In the genomic region with DNA sequence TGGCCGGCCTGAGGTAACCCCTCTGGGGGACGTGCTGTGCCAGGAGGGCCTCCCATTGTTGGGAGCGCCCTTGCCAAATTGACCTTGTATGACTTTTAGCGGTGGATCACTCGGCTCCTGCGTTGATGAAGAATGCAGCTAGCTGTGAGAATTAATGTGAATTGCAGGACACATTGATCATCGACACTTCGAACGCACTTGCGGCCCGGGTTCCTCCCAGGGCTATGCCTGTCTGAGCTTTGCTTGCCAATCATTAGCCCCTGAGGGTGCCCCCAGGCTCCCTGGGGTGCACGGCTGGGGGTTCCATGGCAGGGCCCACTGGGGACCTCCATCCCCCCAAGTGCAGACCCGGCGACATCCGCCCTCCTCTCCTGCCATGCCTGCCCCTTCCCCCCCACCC, we compare ENCODE assay signal across 18 cellular contexts.
"Had no signal": no experiment of that assay in that cellular context is flagged by ENCODE, and none has a peak within 500 bp of the region (broad histone marks: within the 10 kb centered on the region; RNA-seq: fewer than 3 reads in every experiment).

No MANE protein-coding gene starts in this region.

- H3K4me1 Mint-ChIP-seq: activated CD4-positive, alpha-beta memory T cell treated with anti-CD3 and anti-CD28 coated beads, Interleukin-2, amount 10 ng/mL, durations not matched to agents 7 days and 5 days; activated CD4-positive, alpha-beta T cell treated with anti-CD3 and anti-CD28 coated beads for 36 hours; activated naive CD8-positive, alpha-beta T cell treated with anti-CD3 and anti-CD28 coated beads, Interleukin-2, amount 50 U/mL, for 24 hours; activated T-helper 17 cell treated with anti-CD3 and anti-CD28 coated beads, Interleukin-2, amount 50 U/mL, for 72 hours had no signal

- DNase-seq: activated CD4-positive, alpha-beta memory T cell treated with anti-CD3 and anti-CD28 coated beads, Interleukin-2, amount 10 ng/mL, durations not matched to agents 7 days and 5 days; activated CD4-positive, alpha-beta T cell treated with anti-CD3 and anti-CD28 coated beads for 36 hours; activated naive CD4-positive, alpha-beta T cell treated with anti-CD3 and anti-CD28 coated beads for 36 hours; activated naive CD8-positive, alpha-beta T cell treated with anti-CD3 and anti-CD28 coated beads, Interleukin-2, amount 50 U/mL, for 24 hours; activated T-cell treated with anti-CD3 and anti-CD28 coated beads, Interleukin-2, amount 50 U/mL, for 1 hour; cerebellar nuclear complex; effector CD8-positive, alpha-beta T cell; esophagus squamous epithelium; lower lobe of right lung; stimulated activated CD4-positive, alpha-beta T cell treated with anti-CD3 and anti-CD28 coated beads, Interleukin-2, amount 100 ng/mL, for 24 hours; stimulated activated naive CD4-positive, alpha-beta T cell treated with Interleukin-2 at 50 U/mL for 16 hours; tibial artery had no signal

- H3K36me3 ChIP-seq: ascending aorta, breast epithelium, esophagus squamous epithelium, lower lobe of right lung, neutrophil, tibial artery had no signal

- H3K27me3 Mint-ChIP-seq: activated CD4-positive, alpha-beta memory T cell treated with anti-CD3 and anti-CD28 coated beads, Interleukin-2, amount 10 ng/mL, durations not matched to agents 7 days and 5 days; activated CD4-positive, alpha-beta T cell treated with anti-CD3 and anti-CD28 coated beads for 36 hours; activated naive CD8-positive, alpha-beta T cell treated with anti-CD3 and anti-CD28 coated beads, Interleukin-2, amount 50 U/mL, for 24 hours; activated T-helper 17 cell treated with anti-CD3 and anti-CD28 coated beads, Interleukin-2, amount 50 U/mL, for 72 hours; dendritic cell treated with granulocyte-macrophage colony-stimulating factor and Interleukin-4, amounts not matched to agents 40 ng/mL and 50 ng/mL, for 4 days; natural killer cell treated with Interleukin-12 subunit alpha and Interleukin-12 subunit beta and Interleukin-15 and Interleukin-18, amount 100 ng/mL, for 72 hours had no signal

- H3K27me3 ChIP-seq: ascending aorta, breast epithelium, esophagus squamous epithelium, neutrophil, tibial artery had no signal

- H3K9me3 Mint-ChIP-seq: natural killer cell treated with Interleukin-12 subunit alpha and Interleukin-12 subunit beta and Interleukin-15 and Interleukin-18, amount 100 ng/mL, for 72 hours had no signal

- H3K27ac Mint-ChIP-seq: activated CD4-positive, alpha-beta memory T cell treated with anti-CD3 and anti-CD28 coated beads, Interleukin-2, amount 10 ng/mL, durations not matched to agents 7 days and 5 days; activated CD4-positive, alpha-beta T cell treated with anti-CD3 and anti-CD28 coated beads for 36 hours; activated naive CD4-positive, alpha-beta T cell treated with anti-CD3 and anti-CD28 coated beads for 36 hours; activated naive CD8-positive, alpha-beta T cell treated with anti-CD3 and anti-CD28 coated beads, Interleukin-2, amount 50 U/mL, for 24 hours; activated T-helper 17 cell treated with anti-CD3 and anti-CD28 coated beads, Interleukin-2, amount 50 U/mL, for 72 hours; dendritic cell treated with granulocyte-macrophage colony-stimulating factor and Interleukin-4, amounts not matched to agents 40 ng/mL and 50 ng/mL, for 4 days; natural killer cell treated with Interleukin-12 subunit alpha and Interleukin-12 subunit beta and Interleukin-15 and Interleukin-18, amount 100 ng/mL, for 72 hours had no signal

- H3K4me1 ChIP-seq: ascending aorta, breast epithelium, esophagus squamous epithelium, lower lobe of right lung, tibial artery had no signal

- H3K4me3 Mint-ChIP-seq: activated CD4-positive, alpha-beta memory T cell treated with anti-CD3 and anti-CD28 coated beads, Interleukin-2, amount 10 ng/mL, durations not matched to agents 7 days and 5 days; activated CD4-positive, alpha-beta T cell treated with anti-CD3 and anti-CD28 coated beads for 36 hours; activated naive CD4-positive, alpha-beta T cell treated with anti-CD3 and anti-CD28 coated beads for 36 hours; activated naive CD8-positive, alpha-beta T cell treated with anti-CD3 and anti-CD28 coated beads, Interleukin-2, amount 50 U/mL, for 24 hours; activated T-helper 17 cell treated with anti-CD3 and anti-CD28 coated beads, Interleukin-2, amount 50 U/mL, for 72 hours; dendritic cell treated with granulocyte-macrophage colony-stimulating factor and Interleukin-4, amounts not matched to agents 40 ng/mL and 50 ng/mL, for 4 days; natural killer cell treated with Interleukin-12 subunit alpha and Interleukin-12 subunit beta and Interleukin-15 and Interleukin-18, amount 100 ng/mL, for 72 hours had no signal

- H3K4me3 ChIP-seq: ascending aorta, breast epithelium, esophagus squamous epithelium, lower lobe of right lung, tibial artery had no signal

- H3K27ac ChIP-seq: ascending aorta, breast epithelium, esophagus squamous epithelium, lower lobe of right lung, neutrophil, tibial artery had no signal
